Comparison of ENCODE assay signal across 1 cellular context in genomic region chr5:134648425-134649162, GRCh38.
TF ChIP-seq lines count a peak whose summit lies in the region.

Gene SEC24A (plus strand): TSS chr5:134648785. CDS start chr5:134649077, 292 bp downstream.

TF ChIP-seq in HCT116, 20 proteins besides CTCF, POLR2A, EP300 and RAD21 (continued from another document):
- TF ChIP-seq SP1 (IDR thresholded peaks at IDR 0.05; ENCODE audit: low read depth) (no peak), CBX3 (IDR thresholded peaks at IDR 0.05; ENCODE audit: low read depth) (no peak), FOSL1 (IDR thresholded peaks at IDR 0.05; ENCODE audit: low read depth) (no peak), ATF3 (IDR thresholded peaks at IDR 0.05) (no peak), EZH2phosphoT487 (IDR thresholded peaks at IDR 0.05; ENCODE audit: borderline replicate concordance) (no peak), ZBTB33 (IDR thresholded peaks at IDR 0.05; ENCODE audit: extremely low read depth, insufficient replicate concordance, low read length) (peak; percentile 61), CEBPB (IDR thresholded peaks at IDR 0.05; ENCODE audit: low read depth) (no peak)
